In genomic region chr4:52987401-52988056, GRCh38 we compare ENCODE assay signal across 21 cellular contexts.
A peak's percentile ranks its signal among the peaks of the same experiment; 100 is the strongest.
DNase-seq lines count a peak whose midpoint lies in the region; ATAC-seq and TF ChIP-seq lines count a peak whose summit lies in the region.
"Had no signal": no experiment of that assay in that cellular context is flagged by ENCODE, and none has a peak within 500 bp of the region (broad histone marks: within the 10 kb centered on the region; RNA-seq: fewer than 3 reads in every experiment).

No MANE protein-coding gene starts in this region.

- H3K27me3 Mint-ChIP-seq in stimulated activated naive CD8-positive, alpha-beta T cell treated with anti-CD3 and anti-CD28 coated beads, Interleukin-15, Interleukin-2, amounts not matched to agents 100 ng/mL and 50 ng/mL, for 24 hours, result no peaks in the 10 kb centered on the region
- no peaks in the 10 kb centered on the region for H3K27me3 Mint-ChIP-seq in stimulated activated naive CD8-positive, alpha-beta T cell treated with anti-CD3 and anti-CD28 coated beads, Interleukin-15, amount 100 ng/mL, for 72 hours
- H3K27me3 Mint-ChIP-seq: IgD-negative memory B cell had no signal

- in situ Hi-C loops in astrocyte of the spinal cord (cut with HindIII; ENCODE audit: low sequenced_read_pairs), result no loop called here

- intact Hi-C loops in Right ventricle myocardium inferior (cut with DNase I), result loop anchor here (10.0 kb wide), 1 partner anchor 753 kb away; no protein-coding TSS in a partner anchor

- no peak overlapping the region for H3K4me3 Mint-ChIP-seq in stimulated activated naive CD8-positive, alpha-beta T cell treated with anti-CD3 and anti-CD28 coated beads, Interleukin-15, Interleukin-2, amounts not matched to agents 100 ng/mL and 50 ng/mL, for 24 hours
- no peak overlapping the region for H3K4me3 Mint-ChIP-seq in stimulated activated naive CD8-positive, alpha-beta T cell treated with anti-CD3 and anti-CD28 coated beads, Interleukin-15, amount 100 ng/mL, for 72 hours
- H3K4me3 Mint-ChIP-seq: CD8-positive, alpha-beta T cell; GM23338; IgD-negative memory B cell had no signal

- H3K9me3 Mint-ChIP-seq in stimulated activated naive CD8-positive, alpha-beta T cell treated with anti-CD3 and anti-CD28 coated beads, Interleukin-15, Interleukin-2, amounts not matched to agents 100 ng/mL and 50 ng/mL, for 24 hours, result no peaks in the 10 kb centered on the region
- no peaks in the 10 kb centered on the region for H3K9me3 Mint-ChIP-seq in stimulated activated naive CD8-positive, alpha-beta T cell treated with anti-CD3 and anti-CD28 coated beads, Interleukin-15, amount 100 ng/mL, for 72 hours
- H3K9me3 Mint-ChIP-seq: CD8-positive, alpha-beta T cell; IgD-negative memory B cell had no signal

- no peak overlapping the region for H3K4me3 ChIP-seq in astrocyte of the spinal cord (ENCODE audit: low read depth, low read length)
- H3K4me3 ChIP-seq: BLaER1 treated with 17β-estradiol and CSF1 and Interleukin-3, amounts not matched to agents 10 nM and 100 nM; GM12878; GM23338 had no signal

- ATAC-seq in stimulated activated naive CD8-positive, alpha-beta T cell treated with anti-CD3 and anti-CD28 coated beads, Interleukin-15, amount 100 ng/mL, for 72 hours, result no peak
- no peak for ATAC-seq in Right ventricle myocardium inferior
- ATAC-seq: CD8-positive, alpha-beta T cell; GM12878; GM23338; HCT116 had no signal

- peaks cover 4% of the 10 kb centered on the region for H3K36me3 Mint-ChIP-seq in stimulated activated naive CD8-positive, alpha-beta T cell treated with anti-CD3 and anti-CD28 coated beads, Interleukin-15, Interleukin-2, amounts not matched to agents 100 ng/mL and 50 ng/mL, for 24 hours (ENCODE audit: low read depth)

- no peaks in the 10 kb centered on the region for H3K4me1 Mint-ChIP-seq in stimulated activated naive CD8-positive, alpha-beta T cell treated with anti-CD3 and anti-CD28 coated beads, Interleukin-15, Interleukin-2, amounts not matched to agents 100 ng/mL and 50 ng/mL, for 24 hours (ENCODE audit: low read depth)
- no peaks in the 10 kb centered on the region for H3K4me1 Mint-ChIP-seq in stimulated activated naive CD8-positive, alpha-beta T cell treated with anti-CD3 and anti-CD28 coated beads, Interleukin-15, amount 100 ng/mL, for 72 hours
- H3K4me1 Mint-ChIP-seq: IgD-negative memory B cell had no signal

- peak overlapping the region; percentile 14 for H3K27ac Mint-ChIP-seq in stimulated activated naive CD8-positive, alpha-beta T cell treated with anti-CD3 and anti-CD28 coated beads, Interleukin-15, Interleukin-2, amounts not matched to agents 100 ng/mL and 50 ng/mL, for 24 hours
- peak overlapping the region in 1 of 2 donors; percentile 16 for H3K27ac Mint-ChIP-seq in stimulated activated naive CD8-positive, alpha-beta T cell treated with anti-CD3 and anti-CD28 coated beads, Interleukin-15, amount 100 ng/mL, for 72 hours
- H3K27ac Mint-ChIP-seq: CD8-positive, alpha-beta T cell; GM23338; IgD-negative memory B cell had no signal

- DNase-seq in stimulated activated naive CD8-positive, alpha-beta T cell treated with anti-CD3 and anti-CD28 coated beads, Interleukin-15, amount 100 ng/mL, for 72 hours, result no peak
- DNase-seq in astrocyte of the spinal cord (ENCODE audit: low read depth, low spot score), result peak; percentile 52
- DNase-seq in left kidney (ENCODE audit: low read depth, low spot score), result peak; percentile 51
- no peak for DNase-seq in Right ventricle myocardium inferior (ENCODE audit: missing footprints)
- no peak for DNase-seq in NCI-H1105 treated with DMSO at 0.1 percent for 48 hours (lab: John Stamatoyannopoulos, UW)
- DNase-seq in central memory CD4-positive, alpha-beta T cell, result no peak
- DNase-seq: CD8-positive, alpha-beta T cell; DMS53; EL; Kasumi-1; MM.1S; NCI-H1105; NCI-H1694; NCI-H446; Right ventricle myocardium superior had no signal

- TF ChIP-seq CTCF in astrocyte of the spinal cord (IDR thresholded peaks at IDR 0.05; ENCODE audit: low read depth, low read length), result no peak

Comparison
In these comparisons a context has a peak if more than half of its experiments do, and no peak if none do; other contexts are left out.
1. DNase-seq: peak in astrocyte of the spinal cord (single experiment) and left kidney (single experiment); none in stimulated activated naive CD8-positive, alpha-beta T cell treated with anti-CD3 and anti-CD28 coated beads, Interleukin-15, amount 100 ng/mL, for 72 hours (0 of 2), Right ventricle myocardium inferior (single experiment), NCI-H1105 treated with DMSO at 0.1 percent for 48 hours (single experiment) and central memory CD4-positive, alpha-beta T cell (single experiment).